In genomic region chr5:42586625-42587024, GRCh38 we compare ENCODE assay signal across 1 cellular context.
A peak's percentile ranks its signal among the peaks of the same experiment; 100 is the strongest.
TF ChIP-seq lines count a peak whose summit lies in the region.

No MANE protein-coding gene starts in this region.

TF ChIP-seq in K562, 482 proteins besides CTCF, POLR2A, EP300 and RAD21 (continued from another document and continues in another):
- TF ChIP-seq ZBTB5 (IDR thresholded peaks at IDR 0.05) (no peak), HOXB6 (CRISPR knock-in tag; IDR thresholded peaks at IDR 0.05; ENCODE audit: borderline replicate concordance) (no peak), EWSR1 (IDR thresholded peaks at IDR 0.05; ENCODE audit: borderline replicate concordance, low read depth, partially characterized antibody) (no peak), HSF4 (CRISPR knock-in tag; IDR thresholded peaks at IDR 0.05; ENCODE audit: borderline replicate concordance) (peak; percentile 52; the same call in 1 of the 2 replicates), ZNF592 (IDR thresholded peaks at IDR 0.05) (peak; percentile 93), U2AF2 (optimal IDR thresholded peaks at IDR 0.05; ENCODE audit: low read depth, low read length) (no peak), RBM25 (IDR thresholded peaks at IDR 0.05; ENCODE audit: low read depth, low read length, severe bottlenecking) (no peak), ARID3A (IDR thresholded peaks at IDR 0.05; ENCODE audit: borderline replicate concordance, low read depth, low read length) (peak; percentile 79; the same call in 1 of the 2 replicates), IFI16 (CRISPR knock-in tag; IDR thresholded peaks at IDR 0.05) (no peak), E2F8 (IDR thresholded peaks at IDR 0.05; ENCODE audit: low read depth, partially characterized antibody) (no peak), LARP7 (IDR thresholded peaks at IDR 0.05) (no peak), IRF1 (CRISPR knock-in tag; IDR thresholded peaks at IDR 0.05; ENCODE audit: borderline replicate concordance) (no peak), CHAMP1 (IDR thresholded peaks at IDR 0.05) (no peak), ZNF583 (CRISPR knock-in tag; IDR thresholded peaks at IDR 0.05) (no peak), ZC3H11A (IDR thresholded peaks at IDR 0.05; ENCODE audit: low read depth, low read length) (no peak), SMC3 (conservative IDR thresholded peaks at IDR 0.05; ENCODE audit: insufficient read depth, low read depth, low read length) (no peak), SP1 (CRISPR knock-in tag; IDR thresholded peaks at IDR 0.05) (no peak), SMARCA5 (IDR thresholded peaks at IDR 0.05) (no peak), STAT5B (CRISPR knock-in tag; IDR thresholded peaks at IDR 0.05) (no peak), SNIP1 (IDR thresholded peaks at IDR 0.05; ENCODE audit: low read depth) (no peak), BCOR (IDR thresholded peaks at IDR 0.05) (no peak), PBX2 (CRISPR knock-in tag; IDR thresholded peaks at IDR 0.05; ENCODE audit: low read depth) (no peak), PBX2 (tag; conservative IDR thresholded peaks at IDR 0.05; ENCODE audit: low read depth) (peak; percentile 89), ELF2 (CRISPR knock-in tag; IDR thresholded peaks at IDR 0.05) (no peak), TCF7 (IDR thresholded peaks at IDR 0.05; ENCODE audit: borderline replicate concordance) (no peak), SMAD1 (IDR thresholded peaks at IDR 0.05; ENCODE audit: low read depth, low read length, partially characterized antibody) (no peak), HEY1 (CRISPR knock-in tag; IDR thresholded peaks at IDR 0.05; ENCODE audit: borderline replicate concordance) (no peak), NFE2 (IDR thresholded peaks at IDR 0.05; ENCODE audit: low read depth) (peak; percentile 90), ZZZ3 (IDR thresholded peaks at IDR 0.05) (no peak), SMAD3 (CRISPR knock-in tag; conservative IDR thresholded peaks at IDR 0.05) (peak; percentile 63; the same call in 1 of the 2 replicates), HMGXB4 (CRISPR knock-in tag; IDR thresholded peaks at IDR 0.05) (no peak), ATF2 (CRISPR knock-in tag; IDR thresholded peaks at IDR 0.05) (no peak), IRF2 (CRISPR knock-in tag; IDR thresholded peaks at IDR 0.05) (no peak), ZNF561 (CRISPR knock-in tag; conservative IDR thresholded peaks at IDR 0.05) (no peak), MAFK (IDR thresholded peaks at IDR 0.05; ENCODE audit: low read length) (peak; percentile 49; the same call in 1 of the 2 replicates), SMAD4 (CRISPR knock-in tag; conservative IDR thresholded peaks at IDR 0.05) (peak; percentile 88), FOSL1 (tag; conservative IDR thresholded peaks at IDR 0.05) (no peak), HDAC1 (IDR thresholded peaks at IDR 0.05) (peak in 1 of 2 experiments; percentile 27; a peak in 1 of 4 replicates), HNRNPLL (IDR thresholded peaks at IDR 0.05; ENCODE audit: low read depth, low read length, poor library complexity, severe bottlenecking) (no peak), ZNF140 (CRISPR knock-in tag; IDR thresholded peaks at IDR 0.05) (no peak), KDM1A (IDR thresholded peaks at IDR 0.05) (no peak), EHMT2 (IDR thresholded peaks at IDR 0.05) (0 out of 2 replicates have a peak, but pooled peaks have one; percentile 11), ZNF24 (IDR thresholded peaks at IDR 0.05) (peak; percentile 34; the same call in 1 of the 2 replicates)
